In the genomic region with DNA sequence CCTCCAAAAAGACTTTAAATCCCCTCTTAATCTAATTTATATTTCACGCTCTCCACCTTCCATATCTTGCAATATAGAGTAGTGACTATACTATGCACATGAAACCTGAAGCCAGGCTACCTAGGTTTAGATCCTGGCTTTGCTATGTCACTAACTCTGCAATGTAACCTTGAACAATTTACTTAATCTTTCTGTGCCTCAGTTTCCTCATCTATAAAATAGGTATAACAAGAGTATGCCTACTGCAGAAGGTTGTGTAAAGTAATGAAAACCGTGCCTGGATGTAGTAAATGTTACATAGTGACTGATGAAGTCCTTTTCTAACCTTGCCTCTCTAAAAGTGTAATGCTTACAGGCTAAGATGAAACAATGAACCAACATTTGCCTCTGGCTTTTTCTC, we compare ENCODE assay signal across 14 cellular contexts.
"Had no signal": no experiment of that assay in that cellular context is flagged by ENCODE, and none has a peak within 500 bp of the region (broad histone marks: within the 10 kb centered on the region; RNA-seq: fewer than 3 reads in every experiment).

No MANE protein-coding gene starts in this region.

- H3K9me3 ChIP-seq: adrenal gland, ovary, right lobe of liver, thoracic aorta had no signal

- ATAC-seq: right lobe of liver; stimulated activated naive CD8-positive, alpha-beta T cell treated with anti-CD3 and anti-CD28 coated beads, Interleukin-15, amount 100 ng/mL, for 72 hours had no signal

- H3K27me3 ChIP-seq: adrenal gland, ovary, right lobe of liver had no signal

- DNase-seq: activated CD4-positive, CD25-positive, alpha-beta regulatory T cell treated with anti-CD3 and anti-CD28 coated beads, Interleukin-2, amount 50 U/mL, for 72 hours; activated naive CD4-positive, alpha-beta T cell treated with anti-CD3 and anti-CD28 coated beads for 36 hours; activated T-cell treated with anti-CD3 and anti-CD28 coated beads for 4 hours; adrenal gland; erythroblast; islet precursor cell; ovary; right lobe of liver; stimulated activated naive CD8-positive, alpha-beta T cell treated with anti-CD3 and anti-CD28 coated beads, Interleukin-15, amount 100 ng/mL, for 72 hours; SW 1271 had no signal

- H3K4me3 Mint-ChIP-seq: activated naive CD4-positive, alpha-beta T cell treated with anti-CD3 and anti-CD28 coated beads for 36 hours; memory B cell; neural crest cell; stimulated activated naive CD8-positive, alpha-beta T cell treated with anti-CD3 and anti-CD28 coated beads, Interleukin-15, amount 100 ng/mL, for 72 hours; T-helper 2 cell treated with Interferon-gamma antibody and Interleukin-4, amounts not matched to agents 5 μg/mL and 100 μg/mL, for 36 hours had no signal

- H3K27ac Mint-ChIP-seq: activated naive CD4-positive, alpha-beta T cell treated with anti-CD3 and anti-CD28 coated beads for 36 hours; stimulated activated naive CD8-positive, alpha-beta T cell treated with anti-CD3 and anti-CD28 coated beads, Interleukin-15, amount 100 ng/mL, for 72 hours; T-helper 2 cell treated with Interferon-gamma antibody and Interleukin-4, amounts not matched to agents 5 μg/mL and 100 μg/mL, for 36 hours had no signal

- H3K4me3 ChIP-seq: adrenal gland, ovary, right lobe of liver, thoracic aorta had no signal

- H3K27ac ChIP-seq: adrenal gland, ovary, right lobe of liver, thoracic aorta had no signal

- H3K4me1 ChIP-seq: right lobe of liver had no signal

- H3K9me3 Mint-ChIP-seq: activated naive CD4-positive, alpha-beta T cell treated with anti-CD3 and anti-CD28 coated beads for 36 hours; memory B cell; neural crest cell; stimulated activated naive CD8-positive, alpha-beta T cell treated with anti-CD3 and anti-CD28 coated beads, Interleukin-15, amount 100 ng/mL, for 72 hours; T-helper 2 cell treated with Interferon-gamma antibody and Interleukin-4, amounts not matched to agents 5 μg/mL and 100 μg/mL, for 36 hours had no signal

- H3K36me3 ChIP-seq: adrenal gland, ovary, right lobe of liver, thoracic aorta had no signal

- H3K27me3 Mint-ChIP-seq: memory B cell; stimulated activated naive CD8-positive, alpha-beta T cell treated with anti-CD3 and anti-CD28 coated beads, Interleukin-15, amount 100 ng/mL, for 72 hours had no signal
